In the genomic region with DNA sequence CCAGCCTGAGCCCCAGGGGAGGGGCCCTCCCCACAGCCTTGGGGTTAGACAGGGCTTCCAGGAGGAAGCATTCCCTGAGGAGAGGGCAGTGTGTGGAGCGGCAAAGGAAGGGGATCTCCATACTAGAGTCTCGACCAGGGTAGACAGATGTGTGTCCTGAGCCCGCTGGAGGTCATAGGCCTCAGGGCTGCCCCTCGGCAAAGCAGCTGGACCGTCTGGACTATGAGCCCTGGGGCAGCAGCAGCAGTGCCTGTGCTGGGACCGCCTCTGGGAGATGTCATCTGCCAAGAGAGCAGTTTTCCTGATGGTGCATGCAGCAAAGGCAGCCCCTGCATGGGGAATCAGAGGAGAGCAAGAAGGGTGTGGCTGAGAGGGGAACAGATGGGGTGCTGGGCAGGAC, we compare ENCODE assay signal across 17 cellular contexts. TPM values are rescaled to one million over a fixed set of nuclear protein-coding genes. Genes with fewer than 3 reads are reported as not detected.
DNase-seq lines count a peak whose midpoint lies in the region; TF ChIP-seq lines count a peak whose summit lies in the region.
"Had no signal": no experiment of that assay in that cellular context is flagged by ENCODE, and none has a peak within 500 bp of the region (broad histone marks: within the 10 kb centered on the region; RNA-seq: fewer than 3 reads in every experiment).

No MANE protein-coding gene starts in this region.

- no peaks in the 10 kb centered on the region for H3K36me3 ChIP-seq in CD8-positive, alpha-beta memory T cell (ENCODE audit: insufficient read depth, low read length)

- peak overlapping the region; percentile 78 for H3K4me3 Mint-ChIP-seq in glutamatergic neuron (ENCODE audit: unreplicated experiment)
- H3K4me3 Mint-ChIP-seq in type B pancreatic cell: no peak overlapping the region
- no peak overlapping the region for H3K4me3 Mint-ChIP-seq in CD8-positive, alpha-beta memory T cell
- H3K4me3 Mint-ChIP-seq in activated CD4-positive, alpha-beta T cell treated with anti-CD3 and anti-CD28 coated beads, Interleukin-2, amount 10 ng/mL, durations not matched to agents 7 days and 5 days: no peak overlapping the region
- H3K4me3 Mint-ChIP-seq: CD4-positive, alpha-beta T cell; HFFc6 had no signal

- H3K27me3 ChIP-seq in CD8-positive, alpha-beta memory T cell (ENCODE audit: insufficient read depth, low read length, poor library complexity, severe bottlenecking): no peaks in the 10 kb centered on the region

- H3K36me3 Mint-ChIP-seq in glutamatergic neuron (ENCODE audit: unreplicated experiment) (no peaks in the 10 kb centered on the region), type B pancreatic cell (no peaks in the 10 kb centered on the region)
- no peaks in the 10 kb centered on the region for H3K36me3 Mint-ChIP-seq in CD8-positive, alpha-beta memory T cell
- H3K36me3 Mint-ChIP-seq in activated CD4-positive, alpha-beta T cell treated with anti-CD3 and anti-CD28 coated beads, Interleukin-2, amount 10 ng/mL, durations not matched to agents 7 days and 5 days (ENCODE audit: low read depth): no peaks in the 10 kb centered on the region

- H3K4me1 Mint-ChIP-seq in glutamatergic neuron (ENCODE audit: low read depth, unreplicated experiment) (peaks cover 30% of the 10 kb centered on the region), type B pancreatic cell (ENCODE audit: unreplicated experiment) (peaks cover 34% of the 10 kb centered on the region)
- H3K4me1 Mint-ChIP-seq in CD8-positive, alpha-beta memory T cell: peaks cover 14 to 38% (median 21%) of the 10 kb centered on the region in 3 donors
- peaks cover 38% of the 10 kb centered on the region for H3K4me1 Mint-ChIP-seq in activated CD4-positive, alpha-beta T cell treated with anti-CD3 and anti-CD28 coated beads, Interleukin-2, amount 10 ng/mL, durations not matched to agents 7 days and 5 days

- TF ChIP-seq CTCF in glutamatergic neuron (IDR thresholded peaks at IDR 0.05; ENCODE audit: partially characterized antibody, unreplicated experiment): no peak
- TF ChIP-seq CTCF in type B pancreatic cell (conservative IDR thresholded peaks at IDR 0.05): no peak

- H3K4me1 ChIP-seq in CD8-positive, alpha-beta memory T cell (ENCODE audit: insufficient read depth, low read length): peaks cover 29% of the 10 kb centered on the region

- POLR2A ChIA-PET in CD8-positive, alpha-beta memory T cell (lab: Charles Lee): no interaction called here
- POLR2A ChIA-PET in activated CD4-positive, alpha-beta T cell treated with anti-CD3 and anti-CD28 coated beads, Interleukin-2, amount 10 ng/mL, durations not matched to agents 7 days and 5 days (lab: Charles Lee): no interaction called here

- CTCF ChIA-PET in CD8-positive, alpha-beta memory T cell (lab: Charles Lee): no interaction called here
- CTCF ChIA-PET in activated CD4-positive, alpha-beta T cell treated with anti-CD3 and anti-CD28 coated beads, Interleukin-2, amount 10 ng/mL, durations not matched to agents 7 days and 5 days (lab: Charles Lee): no interaction called here

- H3K27ac Mint-ChIP-seq in glutamatergic neuron (ENCODE audit: unreplicated experiment): peak overlapping the region; percentile 93
- peak overlapping the region; percentile 32 for H3K27ac Mint-ChIP-seq in type B pancreatic cell
- no peak overlapping the region for H3K27ac Mint-ChIP-seq in CD8-positive, alpha-beta memory T cell
- no peak overlapping the region for H3K27ac Mint-ChIP-seq in activated CD4-positive, alpha-beta T cell treated with anti-CD3 and anti-CD28 coated beads, Interleukin-2, amount 10 ng/mL, durations not matched to agents 7 days and 5 days
- H3K27ac Mint-ChIP-seq: CD4-positive, alpha-beta T cell; HFFc6 had no signal

- H3K4me3 ChIP-seq in CD8-positive, alpha-beta memory T cell (ENCODE audit: low read length): no peak overlapping the region
- H3K4me3 ChIP-seq: GM12878 had no signal

- H3K27me3 Mint-ChIP-seq in glutamatergic neuron (ENCODE audit: unreplicated experiment) (peaks cover 11% of the 10 kb centered on the region), type B pancreatic cell (peaks cover 8% of the 10 kb centered on the region)
- H3K27me3 Mint-ChIP-seq in CD8-positive, alpha-beta memory T cell: no peaks in the 10 kb centered on the region
- no peaks in the 10 kb centered on the region for H3K27me3 Mint-ChIP-seq in activated CD4-positive, alpha-beta T cell treated with anti-CD3 and anti-CD28 coated beads, Interleukin-2, amount 10 ng/mL, durations not matched to agents 7 days and 5 days
- H3K27me3 Mint-ChIP-seq: CD4-positive, alpha-beta T cell had no signal

- DNase-seq in NCI-H1694 treated with DMSO at 0.1 percent for 48 hours (lab: John Stamatoyannopoulos, UW) (peak; percentile 14), NCI-H1694 (lab: John Stamatoyannopoulos, UW) (no peak), NCI-H2171 treated with DMSO at 0.1 percent for 48 hours (lab: John Stamatoyannopoulos, UW) (peak; percentile 62), glutamatergic neuron (peak; percentile 74), type B pancreatic cell (ENCODE audit: extremely low spot score, unreplicated experiment) (no peak), NCI-H1092 treated with DMSO at 0.1 percent for 48 hours (lab: John Stamatoyannopoulos, UW) (no peak)
- DNase-seq in CD8-positive, alpha-beta memory T cell: no peak
- DNase-seq in activated CD4-positive, alpha-beta T cell treated with anti-CD3 and anti-CD28 coated beads, Interleukin-2, amount 10 ng/mL, durations not matched to agents 7 days and 5 days: no peak
- DNase-seq: 8988T; AML-193; C1 segment of cervical spinal cord; CD4-positive, alpha-beta T cell; COR-L47; DMS79; HCEC 1CT; HFFc6 had no signal

- H3K27ac ChIP-seq in CD8-positive, alpha-beta memory T cell (ENCODE audit: low read depth, low read length): no peak overlapping the region

- no peaks in the 10 kb centered on the region for H3K9me3 ChIP-seq in CD8-positive, alpha-beta memory T cell (ENCODE audit: low read length)

- H3K9me3 Mint-ChIP-seq in glutamatergic neuron (ENCODE audit: unreplicated experiment) (peaks cover 4% of the 10 kb centered on the region), type B pancreatic cell (no peaks in the 10 kb centered on the region)
- no peaks in the 10 kb centered on the region for H3K9me3 Mint-ChIP-seq in CD8-positive, alpha-beta memory T cell
- no peaks in the 10 kb centered on the region for H3K9me3 Mint-ChIP-seq in activated CD4-positive, alpha-beta T cell treated with anti-CD3 and anti-CD28 coated beads, Interleukin-2, amount 10 ng/mL, durations not matched to agents 7 days and 5 days
- H3K9me3 Mint-ChIP-seq: CD4-positive, alpha-beta T cell; HFFc6 had no signal

RNA-seq across cellular contexts. Expression of a gene that starts 20.8 kb away (rescaled TPM):
- 112 TPM for total RNA-seq in glutamatergic neuron (ENCODE audit: unreplicated experiment)
- 56.5 and 65.1 TPM in 2 replicates for total RNA-seq in type B pancreatic cell (ENCODE audit: low replicate concordance)
- 10 to 100 TPM; 64.0 to 68.2 TPM for total RNA-seq in CD8-positive, alpha-beta memory T cell
- 3.3 TPM for polyA plus RNA-seq in CD8-positive, alpha-beta memory T cell
- 10 to 100 TPM; 82.1 to 87.1 TPM for total RNA-seq in activated CD4-positive, alpha-beta T cell treated with anti-CD3 and anti-CD28 coated beads, Interleukin-2, amount 10 ng/mL, durations not matched to agents 7 days and 5 days

Comparison
In these comparisons a context has a peak if more than half of its experiments do, and no peak if none do; other contexts are left out.
1. DNase-seq: peak in NCI-H1694 treated with DMSO at 0.1 percent for 48 hours (single experiment), NCI-H2171 treated with DMSO at 0.1 percent for 48 hours (single experiment) and glutamatergic neuron (single experiment); none in NCI-H1694 (single experiment), type B pancreatic cell (single experiment), NCI-H1092 treated with DMSO at 0.1 percent for 48 hours (single experiment), CD8-positive, alpha-beta memory T cell (0 of 5) and activated CD4-positive, alpha-beta T cell treated with anti-CD3 and anti-CD28 coated beads, Interleukin-2, amount 10 ng/mL, durations not matched to agents 7 days and 5 days (single experiment).
2. H3K27ac Mint-ChIP-seq: peak in glutamatergic neuron (single experiment) and type B pancreatic cell (single experiment); none in CD8-positive, alpha-beta memory T cell (0 of 8) and activated CD4-positive, alpha-beta T cell treated with anti-CD3 and anti-CD28 coated beads, Interleukin-2, amount 10 ng/mL, durations not matched to agents 7 days and 5 days (single experiment).